ENCODE assay signal across 1 cellular context in the genomic region with DNA sequence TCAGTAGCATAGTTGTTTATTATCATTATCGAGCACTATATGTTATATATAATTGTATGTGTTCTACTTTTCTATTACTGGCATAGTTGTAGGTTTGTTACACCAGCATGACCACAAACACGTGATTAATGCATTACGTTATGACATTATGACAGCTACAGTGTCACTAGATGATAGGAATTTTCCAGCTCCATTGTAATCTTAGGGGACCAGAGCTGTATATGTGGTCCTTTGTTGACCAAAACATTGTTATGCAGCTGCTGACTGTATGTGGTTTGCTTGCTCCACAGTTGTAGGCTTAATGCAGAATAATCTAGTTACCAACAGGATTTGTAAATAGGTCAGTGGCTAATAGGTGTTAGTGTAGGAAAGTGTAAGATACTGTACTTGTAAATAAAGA.
A peak's percentile ranks its signal among the peaks of the same experiment; 100 is the strongest.
TF ChIP-seq lines count a peak whose summit lies in the region.

No MANE protein-coding gene starts in this region.

TF ChIP-seq in K562, 482 proteins besides CTCF, POLR2A, EP300 and RAD21 (continued from another document):
- TF ChIP-seq, protein P1, sequence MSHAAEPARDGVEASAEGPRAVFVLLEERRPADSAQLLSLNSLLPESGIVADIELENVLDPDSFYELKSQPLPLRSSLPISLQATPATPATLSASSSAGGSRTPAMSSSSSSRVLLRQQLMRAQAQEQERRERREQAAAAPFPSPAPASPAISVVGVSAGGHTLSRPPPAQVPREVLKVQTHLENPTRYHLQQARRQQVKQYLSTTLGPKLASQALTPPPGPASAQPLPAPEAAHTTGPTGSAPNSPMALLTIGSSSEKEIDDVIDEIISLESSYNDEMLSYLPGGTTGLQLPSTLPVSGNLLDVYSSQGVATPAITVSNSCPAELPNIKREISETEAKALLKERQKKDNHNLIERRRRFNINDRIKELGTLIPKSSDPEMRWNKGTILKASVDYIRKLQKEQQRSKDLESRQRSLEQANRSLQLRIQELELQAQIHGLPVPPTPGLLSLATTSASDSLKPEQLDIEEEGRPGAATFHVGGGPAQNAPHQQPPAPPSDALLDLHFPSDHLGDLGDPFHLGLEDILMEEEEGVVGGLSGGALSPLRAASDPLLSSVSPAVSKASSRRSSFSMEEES (CRISPR knock-in tag; IDR thresholded peaks at IDR 0.05), result peak; percentile 73
- TF ChIP-seq IFI16 (CRISPR knock-in tag; IDR thresholded peaks at IDR 0.05) (no peak), FOXA3 (CRISPR knock-in tag; conservative IDR thresholded peaks at IDR 0.05 in 1 of 2, IDR thresholded peaks at IDR 0.05 in 1 of 2) (peak; percentile 82 to 89), ZNF77 (CRISPR knock-in tag; IDR thresholded peaks at IDR 0.05) (no peak), DPF2 (IDR thresholded peaks at IDR 0.05) (peak; percentile 51; the same call in 1 of the 2 replicates), PYGO2 (tag; IDR thresholded peaks at IDR 0.05) (no peak), ID3 (CRISPR knock-in tag; IDR thresholded peaks at IDR 0.05) (no peak), ID3 (tag; IDR thresholded peaks at IDR 0.05) (peak; percentile 26; the same call in 1 of the 2 replicates), MAFF (IDR thresholded peaks at IDR 0.05; ENCODE audit: low read length) (no peak), NR3C1 (CRISPR knock-in tag; IDR thresholded peaks at IDR 0.05) (no peak), ZNF586 (CRISPR knock-in tag; conservative IDR thresholded peaks at IDR 0.05) (no peak), PKNOX1 (IDR thresholded peaks at IDR 0.05) (peak; percentile 65), CHCHD3 (CRISPR knock-in tag; IDR thresholded peaks at IDR 0.05) (no peak), NFE2 (IDR thresholded peaks at IDR 0.05; ENCODE audit: low read depth) (0 out of 2 replicates have a peak, but pooled peaks have one; percentile 20), PCBP1 (IDR thresholded peaks at IDR 0.05; ENCODE audit: low read depth, low read length, poor library complexity, severe bottlenecking) (no peak), NRF1 (conservative IDR thresholded peaks at IDR 0.05 in 1 of 2, IDR thresholded peaks at IDR 0.05 in 1 of 2) (no peak), RAD51 (IDR thresholded peaks at IDR 0.05; ENCODE audit: borderline replicate concordance, low read depth) (peak; percentile 54), HIVEP1 (CRISPR knock-in tag; IDR thresholded peaks at IDR 0.05) (no peak), ESRRB (CRISPR knock-in tag; IDR thresholded peaks at IDR 0.05; ENCODE audit: borderline replicate concordance) (no peak), FOSL1 (tag; conservative IDR thresholded peaks at IDR 0.05) (peak; percentile 85), CEBPG (CRISPR knock-in tag; IDR thresholded peaks at IDR 0.05) (no peak), CEBPG (tag; conservative IDR thresholded peaks at IDR 0.05 in 1 of 2, IDR thresholded peaks at IDR 0.05 in 1 of 2) (peak in 1 of 2 experiments; percentile 43; a peak in 1 of 4 replicates), DDX20 (tag; IDR thresholded peaks at IDR 0.05; ENCODE audit: low read depth) (0 out of 2 replicates have a peak, but pooled peaks have one; percentile 8), HDAC1 (IDR thresholded peaks at IDR 0.05) (peak in 1 of 2 experiments; percentile 40; a peak in 1 of 4 replicates), CREM (IDR thresholded peaks at IDR 0.05; ENCODE audit: low read depth) (peak; percentile 79), NCOR1 (IDR thresholded peaks at IDR 0.05) (peak; percentile 56), BHLHE40 (IDR thresholded peaks at IDR 0.05; ENCODE audit: low read length) (peak; percentile 81), PBX2 (CRISPR knock-in tag; IDR thresholded peaks at IDR 0.05; ENCODE audit: low read depth) (no peak), PBX2 (tag; conservative IDR thresholded peaks at IDR 0.05; ENCODE audit: low read depth) (peak; percentile 59; the same call in 1 of the 2 replicates), ZNF121 (CRISPR knock-in tag; conservative IDR thresholded peaks at IDR 0.05) (no peak), ATF1 (CRISPR knock-in tag; IDR thresholded peaks at IDR 0.05) (no peak), ATF1 (tag; IDR thresholded peaks at IDR 0.05) (peak; percentile 75), ARID3A (IDR thresholded peaks at IDR 0.05; ENCODE audit: borderline replicate concordance, low read depth, low read length) (0 out of 2 replicates have a peak, but pooled peaks have one; percentile 30), CXXC5 (CRISPR knock-in tag; IDR thresholded peaks at IDR 0.05) (peak; percentile 23; the same call in 1 of the 2 replicates), PML (IDR thresholded peaks at IDR 0.05; ENCODE audit: low read length) (0 out of 2 replicates have a peak, but pooled peaks have one; percentile 29), SRSF7 (optimal IDR thresholded peaks at IDR 0.05; ENCODE audit: low read depth, low read length) (no peak), SOX6 (IDR thresholded peaks at IDR 0.05) (peak; percentile 88), MCM7 (IDR thresholded peaks at IDR 0.05) (no peak)
- TF ChIP-seq, protein P2, sequence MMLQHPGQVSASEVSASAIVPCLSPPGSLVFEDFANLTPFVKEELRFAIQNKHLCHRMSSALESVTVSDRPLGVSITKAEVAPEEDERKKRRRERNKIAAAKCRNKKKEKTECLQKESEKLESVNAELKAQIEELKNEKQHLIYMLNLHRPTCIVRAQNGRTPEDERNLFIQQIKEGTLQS (IDR thresholded peaks at IDR 0.05), result peak; percentile 74
- TF ChIP-seq, protein P2 (CRISPR knock-in tag; conservative IDR thresholded peaks at IDR 0.05), result no peak
- TF ChIP-seq, protein P3, sequence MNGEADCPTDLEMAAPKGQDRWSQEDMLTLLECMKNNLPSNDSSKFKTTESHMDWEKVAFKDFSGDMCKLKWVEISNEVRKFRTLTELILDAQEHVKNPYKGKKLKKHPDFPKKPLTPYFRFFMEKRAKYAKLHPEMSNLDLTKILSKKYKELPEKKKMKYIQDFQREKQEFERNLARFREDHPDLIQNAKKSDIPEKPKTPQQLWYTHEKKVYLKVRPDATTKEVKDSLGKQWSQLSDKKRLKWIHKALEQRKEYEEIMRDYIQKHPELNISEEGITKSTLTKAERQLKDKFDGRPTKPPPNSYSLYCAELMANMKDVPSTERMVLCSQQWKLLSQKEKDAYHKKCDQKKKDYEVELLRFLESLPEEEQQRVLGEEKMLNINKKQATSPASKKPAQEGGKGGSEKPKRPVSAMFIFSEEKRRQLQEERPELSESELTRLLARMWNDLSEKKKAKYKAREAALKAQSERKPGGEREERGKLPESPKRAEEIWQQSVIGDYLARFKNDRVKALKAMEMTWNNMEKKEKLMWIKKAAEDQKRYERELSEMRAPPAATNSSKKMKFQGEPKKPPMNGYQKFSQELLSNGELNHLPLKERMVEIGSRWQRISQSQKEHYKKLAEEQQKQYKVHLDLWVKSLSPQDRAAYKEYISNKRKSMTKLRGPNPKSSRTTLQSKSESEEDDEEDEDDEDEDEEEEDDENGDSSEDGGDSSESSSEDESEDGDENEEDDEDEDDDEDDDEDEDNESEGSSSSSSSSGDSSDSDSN (IDR thresholded peaks at IDR 0.05; ENCODE audit: borderline replicate concordance in 1 of 2, low read depth in 2 of 2, low read length in 2 of 2), result no peak
- TF ChIP-seq, protein P4, sequence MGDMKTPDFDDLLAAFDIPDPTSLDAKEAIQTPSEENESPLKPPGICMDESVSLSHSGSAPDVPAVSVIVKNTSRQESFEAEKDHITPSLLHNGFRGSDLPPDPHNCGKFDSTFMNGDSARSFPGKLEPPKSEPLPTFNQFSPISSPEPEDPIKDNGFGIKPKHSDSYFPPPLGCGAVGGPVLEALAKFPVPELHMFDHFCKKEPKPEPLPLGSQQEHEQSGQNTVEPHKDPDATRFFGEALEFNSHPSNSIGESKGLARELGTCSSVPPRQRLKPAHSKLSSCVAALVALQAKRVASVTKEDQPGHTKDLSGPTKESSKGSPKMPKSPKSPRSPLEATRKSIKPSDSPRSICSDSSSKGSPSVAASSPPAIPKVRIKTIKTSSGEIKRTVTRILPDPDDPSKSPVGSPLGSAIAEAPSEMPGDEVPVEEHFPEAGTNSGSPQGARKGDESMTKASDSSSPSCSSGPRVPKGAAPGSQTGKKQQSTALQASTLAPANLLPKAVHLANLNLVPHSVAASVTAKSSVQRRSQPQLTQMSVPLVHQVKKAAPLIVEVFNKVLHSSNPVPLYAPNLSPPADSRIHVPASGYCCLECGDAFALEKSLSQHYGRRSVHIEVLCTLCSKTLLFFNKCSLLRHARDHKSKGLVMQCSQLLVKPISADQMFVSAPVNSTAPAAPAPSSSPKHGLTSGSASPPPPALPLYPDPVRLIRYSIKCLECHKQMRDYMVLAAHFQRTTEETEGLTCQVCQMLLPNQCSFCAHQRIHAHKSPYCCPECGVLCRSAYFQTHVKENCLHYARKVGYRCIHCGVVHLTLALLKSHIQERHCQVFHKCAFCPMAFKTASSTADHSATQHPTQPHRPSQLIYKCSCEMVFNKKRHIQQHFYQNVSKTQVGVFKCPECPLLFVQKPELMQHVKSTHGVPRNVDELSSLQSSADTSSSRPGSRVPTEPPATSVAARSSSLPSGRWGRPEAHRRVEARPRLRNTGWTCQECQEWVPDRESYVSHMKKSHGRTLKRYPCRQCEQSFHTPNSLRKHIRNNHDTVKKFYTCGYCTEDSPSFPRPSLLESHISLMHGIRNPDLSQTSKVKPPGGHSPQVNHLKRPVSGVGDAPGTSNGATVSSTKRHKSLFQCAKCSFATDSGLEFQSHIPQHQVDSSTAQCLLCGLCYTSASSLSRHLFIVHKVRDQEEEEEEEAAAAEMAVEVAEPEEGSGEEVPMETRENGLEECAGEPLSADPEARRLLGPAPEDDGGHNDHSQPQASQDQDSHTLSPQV (IDR thresholded peaks at IDR 0.05), result 0 out of 2 replicates have a peak, but pooled peaks have one; percentile 15
